22 cellular contexts compared by ENCODE assay signal in the genomic region with DNA sequence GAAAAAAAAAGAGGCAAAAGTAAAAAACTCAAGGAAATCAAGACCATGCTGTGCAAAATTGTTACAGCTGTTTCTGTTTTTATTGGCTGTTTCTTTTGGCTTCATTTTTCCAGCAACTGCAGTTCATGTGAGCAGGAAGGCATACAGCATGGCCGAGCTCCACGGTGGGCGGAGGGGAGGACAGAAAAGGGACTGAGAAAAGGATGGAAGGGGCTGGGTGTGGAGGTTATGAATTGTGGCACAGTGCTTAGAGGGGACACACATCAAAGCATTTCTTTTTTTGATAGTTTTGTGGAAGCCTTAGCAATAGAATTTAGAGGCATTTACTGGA.
DNase-seq lines count a peak whose midpoint lies in the region; TF ChIP-seq lines count a peak whose summit lies in the region.
"Had no signal": no experiment of that assay in that cellular context is flagged by ENCODE, and none has a peak within 500 bp of the region (broad histone marks: within the 10 kb centered on the region; RNA-seq: fewer than 3 reads in every experiment).

No MANE protein-coding gene starts in this region.

- H3K9me3 Mint-ChIP-seq in MCF 10A (ENCODE audit: unreplicated experiment): peaks cover 12% of the 10 kb centered on the region
- H3K9me3 Mint-ChIP-seq: activated CD4-positive, alpha-beta T cell treated with anti-CD3 and anti-CD28 coated beads, Interleukin-2, amount 10 ng/mL, durations not matched to agents 7 days and 5 days; stimulated activated naive CD8-positive, alpha-beta T cell treated with anti-CD3 and anti-CD28 coated beads, Interleukin-15, amount 100 ng/mL, for 72 hours had no signal

- peaks cover 8% of the 10 kb centered on the region for H3F3A ChIP-seq in smooth muscle cell (ENCODE audit: low read depth)

- TF ChIP-seq CTCF in MCF 10A (IDR thresholded peaks at IDR 0.05; ENCODE audit: unreplicated experiment) (no peak), breast epithelium (IDR thresholded peaks at IDR 0.05) (no peak), smooth muscle cell (IDR thresholded peaks at IDR 0.05; ENCODE audit: borderline replicate concordance, insufficient read depth, poor library complexity, severe bottlenecking) (no peak)

- H3K36me3 ChIP-seq in breast epithelium (no peaks in the 10 kb centered on the region), adipocyte (ENCODE audit: control insufficient read depth, insufficient read depth, low read length, severe bottlenecking) (no peaks in the 10 kb centered on the region), smooth muscle cell (ENCODE audit: low read depth) (no peaks in the 10 kb centered on the region)
- H3K36me3 ChIP-seq: gastrocnemius medialis, Peyer's patch, right lobe of liver, upper lobe of right lung had no signal

- BruUV-seq in MCF 10A (replicated peaks; lab: Mats Ljungman, UMichigan): no TSS peak

- H3K27ac ChIP-seq in breast epithelium (peak overlapping the region in 1 of 2 donors; percentile 68), smooth muscle cell (ENCODE audit: low read depth) (peak overlapping the region; percentile 58)
- H3K27ac ChIP-seq: coronary artery, gastrocnemius medialis, Peyer's patch, right lobe of liver, upper lobe of right lung had no signal

- H3K4me2 ChIP-seq in smooth muscle cell: no peak overlapping the region

- no peaks in the 10 kb centered on the region for H3K36me3 Mint-ChIP-seq in MCF 10A (ENCODE audit: insufficient read depth, unreplicated experiment)

- no peaks in the 10 kb centered on the region for H3K9me3 ChIP-seq in breast epithelium
- peaks cover 5% of the 10 kb centered on the region for H3K9me3 ChIP-seq in adipocyte (ENCODE audit: control insufficient read depth, low read length)
- no peaks in the 10 kb centered on the region for H3K9me3 ChIP-seq in smooth muscle cell (replicated peaks; ENCODE audit: low read depth)
- H3K9me3 ChIP-seq: gastrocnemius medialis, mucosa of descending colon, Peyer's patch, right lobe of liver, upper lobe of right lung had no signal

- 82% methylated on average over 3 of the region's 3 CpGs for WGBS in smooth muscle cell (ENCODE audit: low lambda C conversion rate)

- peak overlapping the region; percentile 63 for H3K27ac Mint-ChIP-seq in MCF 10A (ENCODE audit: low read depth, unreplicated experiment)
- H3K27ac Mint-ChIP-seq: activated CD4-positive, alpha-beta T cell treated with anti-CD3 and anti-CD28 coated beads, Interleukin-2, amount 10 ng/mL, durations not matched to agents 7 days and 5 days; stimulated activated naive CD8-positive, alpha-beta T cell treated with anti-CD3 and anti-CD28 coated beads, Interleukin-15, amount 100 ng/mL, for 72 hours had no signal

- H3K27me3 Mint-ChIP-seq in MCF 10A (ENCODE audit: insufficient read depth, unreplicated experiment): no peaks in the 10 kb centered on the region
- H3K27me3 Mint-ChIP-seq: activated CD4-positive, alpha-beta T cell treated with anti-CD3 and anti-CD28 coated beads, Interleukin-2, amount 10 ng/mL, durations not matched to agents 7 days and 5 days; stimulated activated naive CD8-positive, alpha-beta T cell treated with anti-CD3 and anti-CD28 coated beads, Interleukin-15, amount 100 ng/mL, for 72 hours had no signal

- CTCF ChIA-PET in MCF 10A (lab: Yijun Ruan, JAX): interaction anchor here (0.7 to 0.9 kb wide), 2 partner anchors 20 to 90 kb away, joined by 3 to 4 read pairs; no protein-coding TSS in a partner anchor

- H3K9ac ChIP-seq in adipocyte (ENCODE audit: low read length) (no peak overlapping the region), smooth muscle cell (ENCODE audit: low read depth) (no peak overlapping the region)

- peaks cover 31% of the 10 kb centered on the region for H3K4me1 Mint-ChIP-seq in MCF 10A (ENCODE audit: insufficient read depth, unreplicated experiment)
- H3K4me1 Mint-ChIP-seq: activated CD4-positive, alpha-beta T cell treated with anti-CD3 and anti-CD28 coated beads, Interleukin-2, amount 10 ng/mL, durations not matched to agents 7 days and 5 days; stimulated activated naive CD8-positive, alpha-beta T cell treated with anti-CD3 and anti-CD28 coated beads, Interleukin-15, amount 100 ng/mL, for 72 hours had no signal

- H3K79me2 ChIP-seq in smooth muscle cell (ENCODE audit: low read depth): no peaks in the 10 kb centered on the region

- no peak for DNase-seq in MCF 10A (ENCODE audit: unreplicated experiment)
- DNase-seq in breast epithelium (ENCODE audit: low spot score in 2 of 2): no peak
- DNase-seq in adipocyte (ENCODE audit: low read depth): peak; percentile 62
- peak; percentile 61 for DNase-seq in fibroblast of peridontal ligament (ENCODE audit: extremely low read depth)
- no peak for DNase-seq in smooth muscle cell (lab: John Stamatoyannopoulos, UW; ENCODE audit: unreplicated experiment)
- no peak for DNase-seq in cerebellum (ENCODE audit: low spot score)
- no peak for DNase-seq in NCI-H2171 treated with DMSO at 0.1 percent for 48 hours (lab: John Stamatoyannopoulos, UW)
- no peak for DNase-seq in midbrain (lab: John Stamatoyannopoulos, UW)
- DNase-seq: ACHN; activated CD4-positive, alpha-beta T cell treated with anti-CD3 and anti-CD28 coated beads, Interleukin-2, amount 10 ng/mL, durations not matched to agents 7 days and 5 days; activated gamma-delta T cell treated with Interleukin-2 at 50 U/mL for 16 hours; amygdala; gastrocnemius medialis; left cardiac atrium; mucosa of descending colon; nucleus accumbens; Peyer's patch; right lobe of liver; stimulated activated CD4-positive, alpha-beta T cell treated with anti-CD3 and anti-CD28 coated beads, Interleukin-2, amount 100 ng/mL, for 24 hours; stimulated activated naive CD8-positive, alpha-beta T cell treated with anti-CD3 and anti-CD28 coated beads, Interleukin-15, amount 100 ng/mL, for 72 hours; upper lobe of right lung had no signal

- POLR2A ChIA-PET in MCF 10A (lab: Yijun Ruan, JAX): interaction anchor here (0.7 to 1.1 kb wide), 2 partner anchors 23 to 127 kb away, joined by 3 to 6 read pairs; no protein-coding TSS in a partner anchor

- intact Hi-C loops in MCF 10A (cut with micrococcal nuclease): no loop called here
- intact Hi-C loops in breast epithelium (cut with DNase I; ENCODE audit: low total_unique reads): no loop called here

- H3K4me1 ChIP-seq in breast epithelium (peaks cover 6 to 7% of the 10 kb centered on the region in 2 donors), adipocyte (ENCODE audit: control insufficient read depth, insufficient read depth, low read length) (peaks cover 38% of the 10 kb centered on the region), smooth muscle cell (ENCODE audit: low read depth) (peaks cover 24% of the 10 kb centered on the region)
- H3K4me1 ChIP-seq: Peyer's patch, upper lobe of right lung had no signal

- no peaks in the 10 kb centered on the region for H3K27me3 ChIP-seq in breast epithelium
- no peaks in the 10 kb centered on the region for H3K27me3 ChIP-seq in adipocyte (replicated peaks; ENCODE audit: control insufficient read depth, insufficient read depth, low read length)
- no peaks in the 10 kb centered on the region for H3K27me3 ChIP-seq in smooth muscle cell (ENCODE audit: low read depth)
- H3K27me3 ChIP-seq: gastrocnemius medialis, Peyer's patch, right lobe of liver, upper lobe of right lung had no signal

- no peak overlapping the region for H3K4me3 ChIP-seq in breast epithelium
- H3K4me3 ChIP-seq in adipocyte (ENCODE audit: low read length): no peak overlapping the region
- H3K4me3 ChIP-seq in smooth muscle cell: no peak overlapping the region
- H3K4me3 ChIP-seq: coronary artery, gastrocnemius medialis, mucosa of descending colon, Peyer's patch, right lobe of liver, upper lobe of right lung had no signal

- no peak for TF ChIP-seq POLR2A in breast epithelium (IDR thresholded peaks at IDR 0.05)

- H2AFZ ChIP-seq in smooth muscle cell (ENCODE audit: low read depth): peak overlapping the region; percentile 10

- no peak overlapping the region for H3K4me3 Mint-ChIP-seq in MCF 10A (ENCODE audit: unreplicated experiment)
- H3K4me3 Mint-ChIP-seq: activated CD4-positive, alpha-beta T cell treated with anti-CD3 and anti-CD28 coated beads, Interleukin-2, amount 10 ng/mL, durations not matched to agents 7 days and 5 days; stimulated activated naive CD8-positive, alpha-beta T cell treated with anti-CD3 and anti-CD28 coated beads, Interleukin-15, amount 100 ng/mL, for 72 hours had no signal

- no peaks in the 10 kb centered on the region for H4K20me1 ChIP-seq in smooth muscle cell (ENCODE audit: low read depth)

Comparison
In these comparisons a context has a peak if more than half of its experiments do, and no peak if none do; other contexts are left out.
1. DNase-seq: peak in adipocyte (single experiment) and fibroblast of peridontal ligament (single experiment); none in MCF 10A (single experiment), breast epithelium (0 of 2), smooth muscle cell (single experiment), cerebellum (single experiment), NCI-H2171 treated with DMSO at 0.1 percent for 48 hours (single experiment) and midbrain (single experiment).